In genomic region chr9:69131682-69132081, GRCh38 we compare ENCODE assay signal across 1 cellular context.
TF ChIP-seq lines count a peak whose summit lies in the region.

No MANE protein-coding gene starts in this region.

TF ChIP-seq in HepG2, 621 proteins besides CTCF, POLR2A, EP300 and RAD21 (continued from another document and continues in another):
- TF ChIP-seq DRAP1 (CRISPR knock-in tag; IDR thresholded peaks at IDR 0.05): no peak; the same call in 1 of the 2 replicates
- TF ChIP-seq ZNF441 (CRISPR knock-in tag; IDR thresholded peaks at IDR 0.05; ENCODE audit: borderline replicate concordance): no peak
- TF ChIP-seq SNAI1 (CRISPR knock-in tag; IDR thresholded peaks at IDR 0.05; ENCODE audit: borderline replicate concordance): no peak
- no peak for TF ChIP-seq ZNF296 (CRISPR knock-in tag; conservative IDR thresholded peaks at IDR 0.05)
- TF ChIP-seq DNMT3B (CRISPR knock-in tag; conservative IDR thresholded peaks at IDR 0.05): no peak
- no peak for TF ChIP-seq ZBTB1 (CRISPR knock-in tag; IDR thresholded peaks at IDR 0.05; ENCODE audit: borderline replicate concordance)
- TF ChIP-seq ZNF614 (CRISPR knock-in tag; IDR thresholded peaks at IDR 0.05; ENCODE audit: borderline replicate concordance): peak; percentile 85; the same call in 1 of the 2 replicates
- no peak for TF ChIP-seq ZNF713 (CRISPR knock-in tag; IDR thresholded peaks at IDR 0.05)
- TF ChIP-seq MLX (CRISPR knock-in tag; IDR thresholded peaks at IDR 0.05): no peak
- no peak for TF ChIP-seq ZNF605 (CRISPR knock-in tag; IDR thresholded peaks at IDR 0.05)
- no peak for TF ChIP-seq CREB3 (CRISPR knock-in tag; IDR thresholded peaks at IDR 0.05)
- no peak for TF ChIP-seq FOXP1 (IDR thresholded peaks at IDR 0.05)
- TF ChIP-seq FOXP1 (CRISPR knock-in tag; IDR thresholded peaks at IDR 0.05): no peak
- TF ChIP-seq ZKSCAN5 (CRISPR knock-in tag; IDR thresholded peaks at IDR 0.05): no peak
- TF ChIP-seq HDAC2 (CRISPR knock-in tag; IDR thresholded peaks at IDR 0.05): peak; percentile 60
- no peak for TF ChIP-seq HMGA1 (CRISPR knock-in tag; conservative IDR thresholded peaks at IDR 0.05)
- TF ChIP-seq NAIF1 (CRISPR knock-in tag; IDR thresholded peaks at IDR 0.05; ENCODE audit: borderline replicate concordance): no peak
- no peak for TF ChIP-seq KLF11 (CRISPR knock-in tag; IDR thresholded peaks at IDR 0.05)
- peak; percentile 24; the same call in 1 of the 2 replicates for TF ChIP-seq ARID4A (CRISPR knock-in tag; IDR thresholded peaks at IDR 0.05; ENCODE audit: borderline replicate concordance)
- 0 out of 2 replicates have a peak, but pooled peaks have one; percentile 53 for TF ChIP-seq ZNF547 (CRISPR knock-in tag; IDR thresholded peaks at IDR 0.05)
- TF ChIP-seq SOX5 (CRISPR knock-in tag; IDR thresholded peaks at IDR 0.05; ENCODE audit: borderline replicate concordance): peak; percentile 25; the same call in 1 of the 2 replicates
- TF ChIP-seq ZNF687 (CRISPR knock-in tag; IDR thresholded peaks at IDR 0.05): no peak
- no peak for TF ChIP-seq ELF1 (CRISPR knock-in tag; IDR thresholded peaks at IDR 0.05)
- no peak for TF ChIP-seq BRF2 (CRISPR knock-in tag; IDR thresholded peaks at IDR 0.05)
- TF ChIP-seq MNT (IDR thresholded peaks at IDR 0.05): no peak
- no peak for TF ChIP-seq ZNF101 (CRISPR knock-in tag; IDR thresholded peaks at IDR 0.05; ENCODE audit: borderline replicate concordance, low read depth)
- TF ChIP-seq MED1 (CRISPR knock-in tag; IDR thresholded peaks at IDR 0.05): peak; percentile 65; the same call in 1 of the 2 replicates
- TF ChIP-seq ZNF746 (CRISPR knock-in tag; IDR thresholded peaks at IDR 0.05): no peak
- no peak for TF ChIP-seq ARHGAP35 (CRISPR knock-in tag; IDR thresholded peaks at IDR 0.05; ENCODE audit: borderline replicate concordance)
- no peak for TF ChIP-seq ZUFSP (CRISPR knock-in tag; IDR thresholded peaks at IDR 0.05; ENCODE audit: borderline replicate concordance)
- no peak for TF ChIP-seq ZMYM3 (CRISPR knock-in tag; IDR thresholded peaks at IDR 0.05)
- TF ChIP-seq ZNF616 (CRISPR knock-in tag; IDR thresholded peaks at IDR 0.05; ENCODE audit: low read depth): no peak
- TF ChIP-seq ZNF660 (CRISPR knock-in tag; IDR thresholded peaks at IDR 0.05; ENCODE audit: borderline replicate concordance, low read depth): no peak
- no peak for TF ChIP-seq ARNTL (CRISPR knock-in tag; IDR thresholded peaks at IDR 0.05)
- TF ChIP-seq ZNF609 (CRISPR knock-in tag; IDR thresholded peaks at IDR 0.05; ENCODE audit: borderline replicate concordance): 0 out of 2 replicates have a peak, but pooled peaks have one; percentile 25
- TF ChIP-seq ZFAT (CRISPR knock-in tag; conservative IDR thresholded peaks at IDR 0.05): no peak
- TF ChIP-seq SMAD3 (CRISPR knock-in tag; IDR thresholded peaks at IDR 0.05): no peak
- no peak for TF ChIP-seq ZNF724P (CRISPR knock-in tag; IDR thresholded peaks at IDR 0.05; ENCODE audit: borderline replicate concordance)
- TF ChIP-seq ZFX (CRISPR knock-in tag; IDR thresholded peaks at IDR 0.05; ENCODE audit: low read depth): no peak; the same call in 1 of the 2 replicates
- TF ChIP-seq KLF12 (CRISPR knock-in tag; IDR thresholded peaks at IDR 0.05; ENCODE audit: borderline replicate concordance): no peak
- TF ChIP-seq ZNF788 (CRISPR knock-in tag; IDR thresholded peaks at IDR 0.05; ENCODE audit: borderline replicate concordance): no peak
- TF ChIP-seq ARNT (IDR thresholded peaks at IDR 0.05): no peak
- TF ChIP-seq MATR3 (CRISPR knock-in tag; IDR thresholded peaks at IDR 0.05): no peak
- TF ChIP-seq DNMT1 (CRISPR knock-in tag; IDR thresholded peaks at IDR 0.05): no peak
- TF ChIP-seq WIZ (CRISPR knock-in tag; IDR thresholded peaks at IDR 0.05): no peak
- TF ChIP-seq RFX5 (IDR thresholded peaks at IDR 0.05; ENCODE audit: low read depth, low read length): no peak
- no peak for TF ChIP-seq ZFP36 (IDR thresholded peaks at IDR 0.05; ENCODE audit: borderline replicate concordance, low read depth, low read length, partially characterized antibody)
- no peak for TF ChIP-seq MED13 (CRISPR knock-in tag; IDR thresholded peaks at IDR 0.05)
- no peak for TF ChIP-seq ZNF367 (CRISPR knock-in tag; IDR thresholded peaks at IDR 0.05; ENCODE audit: borderline replicate concordance)
